Comparison of ENCODE assay signal across 18 cellular contexts in the genomic region with DNA sequence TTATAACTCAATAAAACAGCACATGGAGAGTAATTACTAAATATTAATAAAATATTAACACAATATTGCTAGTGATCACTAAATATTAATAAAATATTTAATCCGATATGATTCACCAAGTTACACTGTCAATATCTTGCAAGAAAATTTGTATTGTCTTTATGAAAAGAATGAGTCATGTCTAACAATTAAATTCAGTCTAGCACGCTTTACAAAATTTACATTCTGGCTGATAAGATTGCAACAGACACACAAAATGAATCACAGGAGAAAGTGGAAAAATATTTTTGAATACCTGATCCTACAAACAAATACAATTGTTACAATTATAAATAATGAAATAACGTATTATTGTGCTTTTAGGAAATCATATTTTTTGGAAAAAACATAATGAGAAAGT.
DNase-seq lines count a peak whose midpoint lies in the region; FAIRE-seq and TF ChIP-seq lines count a peak whose summit lies in the region.
"Had no signal": no experiment of that assay in that cellular context is flagged by ENCODE, and none has a peak within 500 bp of the region (broad histone marks: within the 10 kb centered on the region; RNA-seq: fewer than 3 reads in every experiment).

No MANE protein-coding gene starts in this region.

- FAIRE-seq in G401.6 (lab: Jason Lieb, UNC) (peak; percentile 62), colon (lab: Jason Lieb, UNC) (peak; percentile 74), frontal cortex (lab: Jason Lieb, UNC) (peak; percentile 6)
- FAIRE-seq: GM12891, GM18507, H54 had no signal

- no peak for TF ChIP-seq POLR2A in erythroblast (IDR thresholded peaks at IDR 0.05; ENCODE audit: low read length)

- intact Hi-C loops in cardiac septum (cut with DNase I): loop anchor here (5.0 kb wide), 1 partner anchor 569 kb away; a partner anchor contains a TSS

- DNase-seq in frontal cortex (ENCODE audit: low spot score in 2 of 2): no peak
- DNase-seq in HuH-7.5 (ENCODE audit: low spot score): no peak
- DNase-seq in erythroblast (lab: John Stamatoyannopoulos, UW): no peak
- DNase-seq in cardiac septum (ENCODE audit: low spot score): no peak
- DNase-seq: Caco-2; CD4-positive, CD25-positive, alpha-beta regulatory T cell; CD8-positive, alpha-beta T cell; DMS153; DMS79; EL; GF-D8; GOT3; HFFc6 had no signal
